Comparison of ENCODE assay signal across 9 cellular contexts in genomic region chr2:30691948-30692828, GRCh38.
DNase-seq lines count a peak whose midpoint lies in the region; ATAC-seq and TF ChIP-seq lines count a peak whose summit lies in the region.
"Had no signal": no experiment of that assay in that cellular context is flagged by ENCODE, and none has a peak within 500 bp of the region (broad histone marks: within the 10 kb centered on the region; RNA-seq: fewer than 3 reads in every experiment).

No MANE protein-coding gene starts in this region.

- no peaks in the 10 kb centered on the region for H3K79me1 ChIP-seq in H9 (ENCODE audit: insufficient read depth, low read depth, low read length, poor library complexity, severe bottlenecking)

- H3T11ph ChIP-seq in H9 (ENCODE audit: low read length) = no peak overlapping the region

- H3K36me3 ChIP-seq in esophagus squamous epithelium = no peaks in the 10 kb centered on the region

- intact Hi-C loops in esophagus squamous epithelium (cut with DNase I) = no loop called here

- no CpG with 5 or more reads among the region's 16 CpGs for WGBS in H9 (ENCODE audit: extremely low coverage, insufficient read length, low lambda C conversion rate)
- WGBS in esophagus squamous epithelium, 2 donors = 80 to 86% methylated on average over 1 to 10 of the region's 16 CpGs

- no peaks in the 10 kb centered on the region; a peak in 1 of 7 replicates for H3K36me3 Mint-ChIP-seq in H9 (ENCODE audit: insufficient read depth in 1 of 3, low read depth in 3 of 3)

- H2BK120ac ChIP-seq in H9 (ENCODE audit: low read depth, low read length, poor library complexity, severe bottlenecking) = no peak overlapping the region

- peak; percentile 41 for DNase-seq in AG08396 (ENCODE audit: low spot score)
- DNase-seq in H9 = no peak
- DNase-seq in cardiac fibroblast (ENCODE audit: low read depth in 2 of 2) = peak; percentile 23 to 31
- DNase-seq in lung microvascular endothelial cell (ENCODE audit: low read depth in 2 of 2) = peak; percentile 10 to 29
- no peak for DNase-seq in esophagus squamous epithelium (lab: John Stamatoyannopoulos, UW)
- DNase-seq in retina = no peak
- DNase-seq: midbrain had no signal

- no peak overlapping the region for H3K4ac ChIP-seq in H9 (ENCODE audit: low read depth, low read length)

- H3K56ac ChIP-seq in H9 (ENCODE audit: insufficient read length, low read depth, low read length) = no peak overlapping the region

- H3K27ac ChIP-seq in H9 (ENCODE audit: insufficient read length, low read depth, low read length) = no peak overlapping the region
- H3K27ac ChIP-seq in esophagus squamous epithelium = peak overlapping the region in 1 of 4 donors; percentile 83

- H3K27me3 Mint-ChIP-seq in H9 (ENCODE audit: low read depth) = peaks cover 3% of the 10 kb centered on the region

- no peak overlapping the region for H4K5ac ChIP-seq in H9 (ENCODE audit: insufficient read length, low read depth, low read length)

- no peak overlapping the region for H3K14ac ChIP-seq in H9 (ENCODE audit: insufficient read depth, low read length)

- H3K18ac ChIP-seq in H9 (ENCODE audit: insufficient read length, low read depth, low read length) = no peak overlapping the region

- H3K23ac ChIP-seq in H9 (ENCODE audit: insufficient read length, low read depth, low read length) = no peak overlapping the region

- H3K9me3 Mint-ChIP-seq in H9 = peaks cover 0 to 3% of the 10 kb centered on the region in 2 experiments; a peak in 1 of 5 replicates

- no peak overlapping the region for H2BK5ac ChIP-seq in H9 (ENCODE audit: insufficient read length, low read length)

- H2BK20ac ChIP-seq in H9 (ENCODE audit: low read depth, low read length, poor library complexity, severe bottlenecking) = no peak overlapping the region

- H3K9me3 ChIP-seq in H9 (ENCODE audit: control insufficient read depth, low read depth, low read length) (no peaks in the 10 kb centered on the region), esophagus squamous epithelium (no peaks in the 10 kb centered on the region)

- no peaks in the 10 kb centered on the region for H3K79me2 ChIP-seq in H9 (ENCODE audit: insufficient read depth, low read length)

- H3K27me3 ChIP-seq in H9 (ENCODE audit: insufficient read depth, low read length) (no peaks in the 10 kb centered on the region), esophagus squamous epithelium (peaks cover 0 to 10% (median 0%) of the 10 kb centered on the region in 4 donors)

- H4K91ac ChIP-seq in H9 (ENCODE audit: insufficient read length, low read depth, low read length) = no peak overlapping the region

- no peaks in the 10 kb centered on the region for H4K20me1 ChIP-seq in H9 (ENCODE audit: control insufficient read depth, insufficient read depth, insufficient read length)

- no peak for ATAC-seq in GM19452 (IDR thresholded peaks at IDR 0.05; ENCODE audit: unreplicated experiment)
- no peak for ATAC-seq in GM18861 (IDR thresholded peaks at IDR 0.05; ENCODE audit: unreplicated experiment)

- H4K8ac ChIP-seq in H9 (replicated peaks; ENCODE audit: insufficient read length, low read depth, low read length) = no peak overlapping the region

- H3K4me1 ChIP-seq in H9 (ENCODE audit: insufficient read depth, low read length) = no peaks in the 10 kb centered on the region
- H3K4me1 ChIP-seq in esophagus squamous epithelium = peaks cover 0 to 28% (median 0%) of the 10 kb centered on the region in 3 donors

- no peak overlapping the region for H2BK12ac ChIP-seq in H9 (ENCODE audit: insufficient read length, low read depth, low read length)

- H2AK5ac ChIP-seq in H9 (ENCODE audit: insufficient read length, low read length) = no peak overlapping the region

- no peak overlapping the region for H2AFZ ChIP-seq in H9 (ENCODE audit: low read length)

- H3K9ac ChIP-seq in H9 (ENCODE audit: extremely low read depth, insufficient read length, low read length) = no peak overlapping the region

- TF ChIP-seq CTCF in H9 (conservative IDR thresholded peaks at IDR 0.05) = peak; percentile 32; the same call in 2 of the 3 replicates
- peak; percentile 29 for TF ChIP-seq CTCF in cardiac fibroblast (IDR thresholded peaks at IDR 0.05; ENCODE audit: low read depth, low read length)
- peak in 1 of 6 experiments; percentile 3 for TF ChIP-seq CTCF in esophagus squamous epithelium (IDR thresholded peaks at IDR 0.05)

- no peak overlapping the region for H2BK15ac ChIP-seq in H9 (ENCODE audit: low read depth, low read length)

- H3K4me1 Mint-ChIP-seq in H9 = peaks cover 12 to 23% of the 10 kb centered on the region in 2 experiments; a peak in 2 of 4 replicates

- no peak overlapping the region for H3K4me2 ChIP-seq in H9 (ENCODE audit: insufficient read depth, insufficient read length, low read length)

- H3K23me2 ChIP-seq in H9 (ENCODE audit: insufficient read length, low read depth, low read length, poor library complexity, severe bottlenecking) = no peaks in the 10 kb centered on the region

- H3K4me3 Mint-ChIP-seq in H9 = no peak overlapping the region

- no peak overlapping the region for H3K4me3 ChIP-seq in cardiac fibroblast (replicated peaks in 1 of 2; ENCODE audit: low read depth in 2 of 2, low read length in 2 of 2)
- no peak overlapping the region for H3K4me3 ChIP-seq in esophagus squamous epithelium

- TF ChIP-seq POLR2A in esophagus squamous epithelium (IDR thresholded peaks at IDR 0.05) = no peak

- peak overlapping the region in 1 of 3 experiments; percentile 17; a peak in 3 of 7 replicates for H3K27ac Mint-ChIP-seq in H9

Comparison
In these comparisons a context has a peak if more than half of its experiments do, and no peak if none do; other contexts are left out.
1. DNase-seq: peak in AG08396 (single experiment), cardiac fibroblast (2 of 2) and lung microvascular endothelial cell (2 of 2); none in H9 (single experiment), esophagus squamous epithelium (single experiment) and retina (single experiment).